15 cellular contexts compared by ENCODE assay signal in genomic region chr1:238438296-238439275, GRCh38.
"Had no signal": no experiment of that assay in that cellular context is flagged by ENCODE, and none has a peak within 500 bp of the region (broad histone marks: within the 10 kb centered on the region; RNA-seq: fewer than 3 reads in every experiment).

No MANE protein-coding gene starts in this region.

- H3K27ac ChIP-seq: adrenal gland, colonic mucosa, gastrocnemius medialis, psoas muscle had no signal

- H3K36me3 ChIP-seq: adrenal gland, colonic mucosa, gastrocnemius medialis had no signal

- DNase-seq: activated B cell treated with CpG ODN at 0.5 μM for 24 hours; activated CD4-positive, alpha-beta T cell treated with anti-CD3 and anti-CD28 coated beads, Interleukin-2, amount 50 U/mL, for 4 hours; activated naive CD4-positive, alpha-beta T cell treated with anti-CD3 and anti-CD28 coated beads, Interleukin-2, amount 50 U/mL, for 16 hours; activated T-cell treated with anti-CD3 and anti-CD28 coated beads, Interleukin-2, amount 50 U/mL, for 1 hour; adrenal gland; caudate nucleus; colonic mucosa; gastrocnemius medialis; natural killer cell; psoas muscle; stimulated activated CD4-positive, alpha-beta T cell treated with anti-CD3 and anti-CD28 coated beads, Interleukin-12 subunit alpha, Interleukin-12 subunit beta, amount 100 ng/mL, for 4 hours; stimulated activated naive CD4-positive, alpha-beta T cell; substantia nigra had no signal

- ATAC-seq: gastrocnemius medialis, natural killer cell, psoas muscle had no signal

- H3K9me3 ChIP-seq: adrenal gland, colonic mucosa, gastrocnemius medialis, psoas muscle had no signal

- H3K4me3 ChIP-seq: adrenal gland, colonic mucosa, gastrocnemius medialis, lung, psoas muscle had no signal

- H3K27me3 ChIP-seq: adrenal gland, colonic mucosa, gastrocnemius medialis had no signal

- FAIRE-seq: endothelial cell of umbilical vein had no signal

- H3K4me1 ChIP-seq: adrenal gland, colonic mucosa, gastrocnemius medialis, psoas muscle had no signal
